In the genomic region with DNA sequence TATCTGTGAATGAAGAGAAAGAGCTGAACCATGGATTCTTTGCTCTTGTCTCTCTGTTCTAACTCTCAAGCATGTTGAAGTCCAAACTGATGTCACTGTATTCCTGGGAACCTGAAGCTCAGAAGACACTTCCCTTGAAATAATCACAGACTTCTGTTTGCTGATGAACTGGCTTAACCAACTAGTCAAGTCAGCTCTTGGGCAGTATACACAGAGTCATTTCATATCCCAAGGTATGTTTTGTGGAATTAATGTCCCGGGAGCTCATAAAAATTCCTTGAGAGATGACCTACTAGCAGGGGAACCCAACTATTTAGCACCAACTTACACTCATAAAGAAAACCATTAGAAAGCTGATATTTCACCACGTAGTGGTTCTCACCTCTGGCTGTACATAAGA, we compare ENCODE assay signal across 24 cellular contexts.
"Had no signal": no experiment of that assay in that cellular context is flagged by ENCODE, and none has a peak within 500 bp of the region (broad histone marks: within the 10 kb centered on the region; RNA-seq: fewer than 3 reads in every experiment).

No MANE protein-coding gene starts in this region.

- DNase-seq: activated B cell treated with CpG ODN at 0.5 μM for 24 hours; activated CD4-positive, alpha-beta T cell treated with anti-CD3 and anti-CD28 coated beads for 48 hours; activated CD4-positive, alpha-beta T cell treated with anti-CD3 and anti-CD28 coated beads, Interleukin-2, amount 50 U/mL, for 1 hour; activated CD4-positive, alpha-beta T cell treated with anti-CD3 and anti-CD28 coated beads, Interleukin-2, amount 50 U/mL, for 48 hours; activated CD8-positive, alpha-beta memory T cell treated with anti-CD3 and anti-CD28 coated beads for 24 hours; activated CD8-positive, alpha-beta T cell treated with anti-CD3 and anti-CD28 coated beads for 36 hours; activated effector memory CD4-positive, alpha-beta T cell treated with Interleukin-2 at 50 U/mL for 16 hours; activated gamma-delta T cell treated with Interleukin-2 at 50 U/mL for 16 hours; activated naive CD4-positive, alpha-beta T cell treated with anti-CD3 and anti-CD28 coated beads, Interleukin-2, amount 50 U/mL, for 16 hours; activated naive CD4-positive, alpha-beta T cell treated with Interleukin-2 at 50 U/mL for 16 hours; activated T-cell treated with anti-CD3 and anti-CD28 coated beads, Interleukin-2, amount 50 U/mL, for 4 hours; amniotic stem cell; anterior cingulate cortex; brain microvascular endothelial cell; dorsolateral prefrontal cortex; effector memory CD4-positive, alpha-beta T cell; endodermal cell; foreskin fibroblast; head of caudate nucleus; T-helper 1 cell; T-helper 17 cell; T1000; WERI-Rb-1 had no signal

- H3K36me3 ChIP-seq: brain microvascular endothelial cell, WERI-Rb-1 had no signal

- H3K27ac ChIP-seq: brain microvascular endothelial cell, coronary artery, dorsolateral prefrontal cortex, WERI-Rb-1 had no signal

- H3K27me3 ChIP-seq: brain microvascular endothelial cell had no signal

- H3K4me3 ChIP-seq: coronary artery, dorsolateral prefrontal cortex had no signal
